1 cellular context compared by ENCODE assay signal in genomic region chr19:2327773-2328400, GRCh38.
A peak's percentile ranks its signal among the peaks of the same experiment; 100 is the strongest.
TF ChIP-seq lines count a peak whose summit lies in the region.

No MANE protein-coding gene starts in this region.

TF ChIP-seq in HEK293, 187 proteins besides CTCF, POLR2A, EP300 and RAD21:
- TF ChIP-seq TRIM28 (IDR thresholded peaks at IDR 0.05; ENCODE audit: borderline replicate concordance, low read length) (0 out of 2 replicates have a peak, but pooled peaks have one; percentile 6), ZNF768 (tag by site-specific recombination; IDR thresholded peaks at IDR 0.05) (no peak), INSM2 (tag by site-specific recombination; IDR thresholded peaks at IDR 0.05) (peak; percentile 41; the same call in 1 of the 2 replicates), AEBP2 (tag by site-specific recombination; IDR thresholded peaks at IDR 0.05; ENCODE audit: borderline replicate concordance) (0 out of 2 replicates have a peak, but pooled peaks have one; percentile 57), ZEB2 (tag by site-specific recombination; IDR thresholded peaks at IDR 0.05) (0 out of 2 replicates have a peak, but pooled peaks have one; percentile 25), KLF16 (tag by site-specific recombination; IDR thresholded peaks at IDR 0.05) (peak; percentile 39; the same call in 1 of the 2 replicates), ZSCAN23 (tag by site-specific recombination; IDR thresholded peaks at IDR 0.05) (peak; percentile 84; the same call in 1 of the 2 replicates), ZIC2 (tag by site-specific recombination; IDR thresholded peaks at IDR 0.05) (peak; percentile 74), ZBTB21 (tag by site-specific recombination; IDR thresholded peaks at IDR 0.05) (peak; percentile 61; the same call in 1 of the 2 replicates), ZBTB17 (tag by site-specific recombination; IDR thresholded peaks at IDR 0.05) (peak; percentile 44; the same call in 1 of the 2 replicates), PRDM10 (tag by site-specific recombination; IDR thresholded peaks at IDR 0.05) (peak; percentile 83; the same call in 1 of the 2 replicates), ZNF18 (tag by site-specific recombination; IDR thresholded peaks at IDR 0.05) (peak; percentile 54; the same call in 1 of the 2 replicates), ZNF629 (tag by site-specific recombination; IDR thresholded peaks at IDR 0.05) (peak; percentile 83), ATF2 (tag by site-specific recombination; IDR thresholded peaks at IDR 0.05; ENCODE audit: low read depth) (peak; percentile 72), KLF7 (tag by site-specific recombination; IDR thresholded peaks at IDR 0.05; ENCODE audit: borderline replicate concordance) (no peak), ZBTB10 (tag by site-specific recombination; IDR thresholded peaks at IDR 0.05) (0 out of 2 replicates have a peak, but pooled peaks have one; percentile 29), ZNF354C (tag by site-specific recombination; IDR thresholded peaks at IDR 0.05; ENCODE audit: borderline replicate concordance, low read depth) (no peak), ZNF24 (tag by site-specific recombination; IDR thresholded peaks at IDR 0.05) (peak; percentile 78; the same call in 1 of the 2 replicates), ZNF221 (tag by site-specific recombination; IDR thresholded peaks at IDR 0.05; ENCODE audit: borderline replicate concordance) (no peak), PATZ1 (tag by site-specific recombination; IDR thresholded peaks at IDR 0.05) (peak; percentile 12; the same call in 1 of the 2 replicates), GLIS1 (tag by site-specific recombination; IDR thresholded peaks at IDR 0.05) (peak; percentile 86), ZNF621 (tag by site-specific recombination; IDR thresholded peaks at IDR 0.05) (no peak), REST (tag by site-specific recombination; IDR thresholded peaks at IDR 0.05) (peak; percentile 15; the same call in 1 of the 2 replicates), SP2 (tag by site-specific recombination; IDR thresholded peaks at IDR 0.05) (peak; percentile 67), ZBTB1 (tag by site-specific recombination; IDR thresholded peaks at IDR 0.05) (no peak), ZNF239 (tag by site-specific recombination; IDR thresholded peaks at IDR 0.05) (no peak), ZNF335 (tag by site-specific recombination; conservative IDR thresholded peaks at IDR 0.05) (peak; percentile 93)
